ENCODE assay signal across 24 cellular contexts in the genomic region with DNA sequence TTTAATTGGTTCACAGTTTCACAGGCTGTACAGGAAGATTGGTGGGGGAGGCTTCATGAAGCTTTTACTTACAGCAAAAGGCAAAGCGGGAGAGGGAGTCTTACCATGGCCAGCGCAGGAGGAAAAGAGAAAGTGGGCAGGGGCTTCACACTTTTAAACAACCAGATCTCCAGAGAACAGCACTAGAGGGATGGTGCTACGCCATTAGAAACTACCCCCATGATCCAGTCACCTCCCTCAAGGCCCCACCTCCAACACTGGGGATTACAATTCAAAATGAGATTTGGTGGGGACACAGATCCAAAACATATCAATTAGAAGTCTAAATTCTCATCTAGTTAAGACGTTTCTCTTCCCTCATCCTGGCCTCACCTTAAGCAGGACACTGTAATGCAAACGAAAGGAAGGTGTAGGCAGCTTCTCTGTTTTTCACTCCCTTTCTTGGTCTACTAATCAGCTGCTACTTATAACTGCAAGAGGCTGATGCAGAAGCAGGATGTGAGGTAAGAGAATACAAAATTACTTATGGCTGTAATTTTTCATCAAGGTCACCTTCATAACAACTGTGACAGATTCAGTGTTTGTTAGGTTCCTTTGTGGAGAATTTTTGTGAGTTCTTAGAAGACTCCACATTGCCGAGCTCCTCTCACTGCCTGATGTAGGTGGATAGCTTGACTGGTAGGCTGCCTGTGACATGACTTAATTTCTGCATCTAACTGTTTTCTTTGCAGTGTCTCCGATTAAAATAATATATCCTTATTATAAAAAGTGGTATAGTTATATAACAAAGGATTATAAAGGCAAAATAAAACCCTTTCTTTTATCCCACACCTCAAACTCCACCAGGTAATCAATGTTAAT.
DNase-seq lines count a peak whose midpoint lies in the region; ATAC-seq, FAIRE-seq and TF ChIP-seq lines count a peak whose summit lies in the region.
"Had no signal": no experiment of that assay in that cellular context is flagged by ENCODE, and none has a peak within 500 bp of the region (broad histone marks: within the 10 kb centered on the region; RNA-seq: fewer than 3 reads in every experiment).

No MANE protein-coding gene starts in this region.

- no peaks in the 10 kb centered on the region for H3K36me3 Mint-ChIP-seq in GM23338 (ENCODE audit: low read depth)
- H3K36me3 Mint-ChIP-seq in nephron progenitor cell (ENCODE audit: low read depth): no peaks in the 10 kb centered on the region
- H3K36me3 Mint-ChIP-seq: CD4-positive, CD25-positive, alpha-beta regulatory T cell; CD8-positive, alpha-beta memory T cell; IgD-negative memory B cell had no signal

- H3K4me3 ChIP-seq in GM06990 (replicated peaks; ENCODE audit: low read depth, low read length) (no peak overlapping the region), GM23338 (no peak overlapping the region), K562 (no peak overlapping the region)

- H3K27me3 ChIP-seq in GM06990 (replicated peaks; ENCODE audit: control insufficient read depth, insufficient read depth, low read length): no peaks in the 10 kb centered on the region
- no peaks in the 10 kb centered on the region for H3K27me3 ChIP-seq in GM23338 (ENCODE audit: insufficient read depth)
- H3K27me3 ChIP-seq in K562 (ENCODE audit: control insufficient read depth in 2 of 2, insufficient read depth in 2 of 2, low read length in 2 of 2): no peaks in the 10 kb centered on the region
- H3K27me3 ChIP-seq: BE2C had no signal

- TF ChIP-seq CTCF in GM06990 (IDR thresholded peaks at IDR 0.05; ENCODE audit: insufficient read depth, low read length, poor library complexity, severe bottlenecking): no peak
- TF ChIP-seq CTCF in GM23338 (conservative IDR thresholded peaks at IDR 0.05; ENCODE audit: low read depth in 2 of 2): no peak
- no peak for TF ChIP-seq CTCF in K562 (IDR thresholded peaks at IDR 0.05 in 2 of 3, conservative IDR thresholded peaks at IDR 0.05 in 1 of 3; ENCODE audit: insufficient read depth in 2 of 3, low read depth in 1 of 3, low read length in 3 of 3)
- no peak for TF ChIP-seq CTCF in nephron progenitor cell (IDR thresholded peaks at IDR 0.05)

- no peak for TF ChIP-seq RAD21 in K562 (CRISPR knock-in tag; conservative IDR thresholded peaks at IDR 0.05 in 1 of 2, IDR thresholded peaks at IDR 0.05 in 1 of 2)

- H3K4me3 Mint-ChIP-seq in GM23338: no peak overlapping the region
- no peak overlapping the region for H3K4me3 Mint-ChIP-seq in nephron progenitor cell
- H3K4me3 Mint-ChIP-seq: CD8-positive, alpha-beta memory T cell; IgD-negative memory B cell had no signal

- no peaks in the 10 kb centered on the region for H3K9me3 ChIP-seq in K562 (replicated peaks; ENCODE audit: control insufficient read depth, insufficient read depth, low read depth, low read length)
- H3K9me3 ChIP-seq: BE2C had no signal

- H3K79me2 ChIP-seq in GM23338 (replicated peaks; ENCODE audit: insufficient read depth) (no peaks in the 10 kb centered on the region), K562 (ENCODE audit: control insufficient read depth, insufficient read depth, low read length) (no peaks in the 10 kb centered on the region)

- TF ChIP-seq POLR2A in K562 (conservative IDR thresholded peaks at IDR 0.05): no peak

- POLR2A ChIA-PET in K562 (lab: Yijun Ruan, JAX): interaction anchor here (1.2 kb wide), 1 partner anchor 74 kb away, joined by 3 read pairs; no protein-coding TSS in a partner anchor

- H3K27ac Mint-ChIP-seq in GM23338: peak overlapping the region; percentile 68; the same call in 1 of the 2 replicates
- H3K27ac Mint-ChIP-seq in nephron progenitor cell: peak overlapping the region; percentile 11
- H3K27ac Mint-ChIP-seq: CD4-positive, CD25-positive, alpha-beta regulatory T cell; CD8-positive, alpha-beta memory T cell; IgD-negative memory B cell had no signal

- peak; percentile 45 for ATAC-seq in GM23338
- peak; percentile 64 for ATAC-seq in K562
- ATAC-seq in GM19328 (IDR thresholded peaks at IDR 0.05; ENCODE audit: unreplicated experiment): no peak
- ATAC-seq in HG02588 (IDR thresholded peaks at IDR 0.05; ENCODE audit: unreplicated experiment): no peak
- ATAC-seq: HepG2 had no signal

- H2AFZ ChIP-seq in GM23338 (peak overlapping the region; percentile 98), K562 (ENCODE audit: low read depth, low read length) (peak overlapping the region; percentile 80)

- 16% methylated on average over 7 of the region's 7 CpGs for WGBS in K562 (ENCODE audit: insufficient coverage, low coverage, missing lambda C conversion rate)

- no peaks in the 10 kb centered on the region for H3K36me3 ChIP-seq in GM06990 (ENCODE audit: control insufficient read depth, insufficient read depth, low read length)
- H3K36me3 ChIP-seq in GM23338 (ENCODE audit: insufficient read depth): no peaks in the 10 kb centered on the region
- H3K36me3 ChIP-seq in K562 (ENCODE audit: control insufficient read depth, insufficient read depth, low read length): no peaks in the 10 kb centered on the region
- H3K36me3 ChIP-seq: BE2C had no signal

- peaks cover 4% of the 10 kb centered on the region; the same call in 1 of the 2 replicates for H3K9me2 ChIP-seq in GM23338 (ENCODE audit: insufficient read depth)

- H3K9ac ChIP-seq in K562 (ENCODE audit: insufficient read depth in 1 of 2, low read depth in 2 of 2, low read length in 2 of 2): no peak overlapping the region

- in situ Hi-C loops in K562 (cut with MboI): no loop called here

- peaks cover 2% of the 10 kb centered on the region for H3K27me3 Mint-ChIP-seq in GM23338 (ENCODE audit: insufficient read depth, low read depth, poor library complexity)
- no peaks in the 10 kb centered on the region for H3K27me3 Mint-ChIP-seq in nephron progenitor cell (ENCODE audit: low read depth, poor library complexity)
- H3K27me3 Mint-ChIP-seq: IgD-negative memory B cell had no signal

- no peak for FAIRE-seq in K562 (lab: Jason Lieb, UNC)
- FAIRE-seq: GM12892, GM18507, HepG2 had no signal

- TF ChIP-seq EP300 in K562 (IDR thresholded peaks at IDR 0.05; ENCODE audit: low read length): no peak

- no peaks in the 10 kb centered on the region for H3K9me1 ChIP-seq in K562 (ENCODE audit: control insufficient read depth, insufficient read depth, low read length)

- no peaks in the 10 kb centered on the region for H3K9me3 Mint-ChIP-seq in GM23338
- no peaks in the 10 kb centered on the region for H3K9me3 Mint-ChIP-seq in nephron progenitor cell
- H3K9me3 Mint-ChIP-seq: CD8-positive, alpha-beta memory T cell had no signal

- H3F3A ChIP-seq in GM23338 (replicated peaks; ENCODE audit: low read depth): no peaks in the 10 kb centered on the region

- intact Hi-C loops in K562 (cut with micrococcal nuclease): no loop called here

- DNase-seq in GM06990 (ENCODE audit: extremely low read depth, insufficient read length) (peak; percentile 15), GM23338 (ENCODE audit: low spot score) (no peak), K562 (ENCODE audit: extremely low read depth in 1 of 4, low spot score in 3 of 4) (no peak), nephron progenitor cell (no peak), AML-193 (lab: John Stamatoyannopoulos, UW) (no peak), iPS-NIHi7 (ENCODE audit: extremely low spot score) (no peak)
- DNase-seq: BE2C; C1 segment of cervical spinal cord; CD4-positive, CD25-positive, alpha-beta regulatory T cell; CD8-positive, alpha-beta memory T cell; COR-L47; DMS 273 treated with DMSO at 0.1 percent for 48 hours; DMS53; DND-41; EL; GOT3; HCEC 1CT; KG1 had no signal

- H4K20me1 ChIP-seq in GM23338 (replicated peaks; ENCODE audit: insufficient read depth): no peaks in the 10 kb centered on the region
- H4K20me1 ChIP-seq in K562 (replicated peaks; ENCODE audit: control insufficient read depth, insufficient read depth, low read length): no peaks in the 10 kb centered on the region

- H3K4me1 Mint-ChIP-seq in GM23338 (peaks cover 16% of the 10 kb centered on the region), nephron progenitor cell (no peaks in the 10 kb centered on the region)
- H3K4me1 Mint-ChIP-seq: CD4-positive, CD25-positive, alpha-beta regulatory T cell; CD8-positive, alpha-beta memory T cell; IgD-negative memory B cell had no signal

- no peak overlapping the region for H3K4me2 ChIP-seq in GM23338
- no peak overlapping the region for H3K4me2 ChIP-seq in K562 (ENCODE audit: insufficient read depth, low read length)

- peaks cover 10% of the 10 kb centered on the region; the same call in 1 of the 2 replicates for H3K4me1 ChIP-seq in GM23338 (ENCODE audit: insufficient read depth)
- no peaks in the 10 kb centered on the region for H3K4me1 ChIP-seq in K562 (replicated peaks in 1 of 2; ENCODE audit: control insufficient read depth in 2 of 2, insufficient read depth in 2 of 2, low read length in 2 of 2)
- H3K4me1 ChIP-seq: BE2C had no signal

- H3K27ac ChIP-seq in GM23338 (ENCODE audit: low read depth): no peak overlapping the region
- H3K27ac ChIP-seq in K562 (ENCODE audit: extremely low read depth, low read depth, low read length): peak overlapping the region; percentile 20; the same call in 2 of the 3 replicates

- no TSS peak for BruUV-seq in K562 (replicated peaks; lab: Mats Ljungman, UMichigan)

- CTCF ChIA-PET in K562 (lab: Yijun Ruan, JAX; ENCODE audit: low intra/inter-chr PET ratio): interaction anchor here (0.7 kb wide), 1 partner anchor 841 kb away, joined by 3 read pairs; no protein-coding TSS in a partner anchor

TF ChIP-seq in GM23338, 12 proteins besides CTCF, POLR2A, EP300 and RAD21 (continues in another document):
- TF ChIP-seq ZNF114 (CRISPR knock-in tag; IDR thresholded peaks at IDR 0.05) (no peak), ZNF331 (CRISPR knock-in tag; IDR thresholded peaks at IDR 0.05; ENCODE audit: low read depth) (no peak)
- TF ChIP-seq, protein P1, sequence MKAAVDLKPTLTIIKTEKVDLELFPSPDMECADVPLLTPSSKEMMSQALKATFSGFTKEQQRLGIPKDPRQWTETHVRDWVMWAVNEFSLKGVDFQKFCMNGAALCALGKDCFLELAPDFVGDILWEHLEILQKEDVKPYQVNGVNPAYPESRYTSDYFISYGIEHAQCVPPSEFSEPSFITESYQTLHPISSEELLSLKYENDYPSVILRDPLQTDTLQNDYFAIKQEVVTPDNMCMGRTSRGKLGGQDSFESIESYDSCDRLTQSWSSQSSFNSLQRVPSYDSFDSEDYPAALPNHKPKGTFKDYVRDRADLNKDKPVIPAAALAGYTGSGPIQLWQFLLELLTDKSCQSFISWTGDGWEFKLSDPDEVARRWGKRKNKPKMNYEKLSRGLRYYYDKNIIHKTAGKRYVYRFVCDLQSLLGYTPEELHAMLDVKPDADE (IDR thresholded peaks at IDR 0.05): no peak

TF ChIP-seq in K562, 482 proteins besides CTCF, POLR2A, EP300 and RAD21 (continues in another document):
- no peak for TF ChIP-seq GTF2A2 (tag; IDR thresholded peaks at IDR 0.05)

Comparison
In these comparisons a context has a peak if more than half of its experiments do, and no peak if none do; other contexts are left out.
1. ATAC-seq: peak in GM23338 (single experiment) and K562 (single experiment); none in GM19328 (single experiment) and HG02588 (single experiment).